ENCODE assay signal across 15 cellular contexts in the genomic region with DNA sequence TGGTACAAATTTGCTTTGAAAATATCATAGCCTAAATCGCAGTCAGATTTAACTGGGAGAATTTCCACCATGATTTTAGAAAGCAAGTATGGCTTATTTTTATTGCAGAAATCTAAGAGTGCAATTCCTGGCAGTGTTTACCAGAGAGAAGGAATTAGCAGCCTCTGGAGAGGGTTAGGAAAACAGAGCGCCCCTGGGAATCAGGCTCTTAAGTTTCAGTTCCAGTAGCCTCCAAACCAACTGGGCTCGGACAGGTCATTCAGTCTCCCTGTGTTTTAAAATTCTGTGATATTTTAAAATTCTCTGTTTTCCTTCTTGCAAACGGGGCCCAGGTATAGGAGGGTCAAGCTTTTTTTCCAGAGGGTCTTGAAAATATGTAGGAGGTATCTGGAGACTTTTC.
DNase-seq lines count a peak whose midpoint lies in the region; ATAC-seq and TF ChIP-seq lines count a peak whose summit lies in the region.
"Had no signal": no experiment of that assay in that cellular context is flagged by ENCODE, and none has a peak within 500 bp of the region (broad histone marks: within the 10 kb centered on the region; RNA-seq: fewer than 3 reads in every experiment).

No MANE protein-coding gene starts in this region.

- H3K27ac ChIP-seq in heart left ventricle (peak overlapping the region in 9 of 12 donors; percentile 20 to 61 (median 31)), WERI-Rb-1 (peak overlapping the region; percentile 40), dorsolateral prefrontal cortex (peak overlapping the region in 53 of 59 donors; percentile 1 to 85 (median 66)), H9 (ENCODE audit: insufficient read length, low read depth, low read length) (no peak overlapping the region)

- DNase-seq in heart left ventricle (no peak), left cardiac atrium (no peak), WERI-Rb-1 (no peak), dorsolateral prefrontal cortex (peak in 1 of 10 donors; percentile 9), H9 (no peak), posterior vena cava (ENCODE audit: low spot score) (no peak)
- DNase-seq: EL; MV-4-11; NCI-H1417 treated with DMSO at 0.1 percent for 48 hours; NCI-H1930; NCI-H510A; NK-92 treated with Interleukin-12 subunit alpha and Interleukin-12 subunit beta, amount 100 ng/mL, for 24 hours; SHP77 treated with DMSO at 0.1 percent for 48 hours had no signal

- H3K79me1 ChIP-seq in H9 (ENCODE audit: insufficient read depth, low read depth, low read length, poor library complexity, severe bottlenecking): no peaks in the 10 kb centered on the region

- H3K36me3 ChIP-seq in heart left ventricle: no peaks in the 10 kb centered on the region
- H3K36me3 ChIP-seq in WERI-Rb-1: no peaks in the 10 kb centered on the region

- no peak overlapping the region for H3K27ac Mint-ChIP-seq in H9

- H3K9me3 ChIP-seq in heart left ventricle: no peaks in the 10 kb centered on the region
- H3K9me3 ChIP-seq in WERI-Rb-1 (ENCODE audit: severe bottlenecking): no peaks in the 10 kb centered on the region
- H3K9me3 ChIP-seq in H9 (ENCODE audit: control insufficient read depth, low read depth, low read length): no peaks in the 10 kb centered on the region

- H3K4me1 ChIP-seq in heart left ventricle (peaks cover 0 to 46% (median 19%) of the 10 kb centered on the region in 12 donors), H9 (ENCODE audit: insufficient read depth, low read length) (no peaks in the 10 kb centered on the region)

- H3K23ac ChIP-seq in H9 (ENCODE audit: insufficient read length, low read depth, low read length): no peak overlapping the region

- no peak overlapping the region for H3K18ac ChIP-seq in H9 (ENCODE audit: insufficient read length, low read depth, low read length)

- H3K4me2 ChIP-seq in H9 (ENCODE audit: insufficient read depth, insufficient read length, low read length): no peak overlapping the region

- no peak overlapping the region for H2AK5ac ChIP-seq in H9 (ENCODE audit: insufficient read length, low read length)

- no peak overlapping the region for H2BK120ac ChIP-seq in H9 (ENCODE audit: low read depth, low read length, poor library complexity, severe bottlenecking)

- no peak overlapping the region for H4K8ac ChIP-seq in H9 (replicated peaks; ENCODE audit: insufficient read length, low read depth, low read length)

- no peaks in the 10 kb centered on the region for H4K20me1 ChIP-seq in H9 (ENCODE audit: control insufficient read depth, insufficient read depth, insufficient read length)

- ATAC-seq in heart left ventricle: peak in 1 of 4 donors; percentile 10
- ATAC-seq in left cardiac atrium: no peak
- no peak for ATAC-seq in esophagus mucosa
- ATAC-seq: SK-N-SH treated with all-trans-retinoic acid at 6 μM for 48 hours had no signal

- no peak overlapping the region for H3T11ph ChIP-seq in H9 (ENCODE audit: low read length)

- intact Hi-C loops in heart left ventricle (cut with DNase I): loop anchor here in 5 of 10 donors (5.0 to 10.0 kb wide), 3 partner anchors 89 to 111 kb away; no protein-coding TSS in a partner anchor
- intact Hi-C loops in left cardiac atrium (cut with DNase I): no loop called here
- intact Hi-C loops in dorsolateral prefrontal cortex (cut with DNase I): no loop called here
- intact Hi-C loops in posterior vena cava (cut with DNase I): loop anchor here in 1 of 2 donors (5.0 kb wide), 1 partner anchor 1134 kb away; no protein-coding TSS in a partner anchor

- H3K23me2 ChIP-seq in H9 (ENCODE audit: insufficient read length, low read depth, low read length, poor library complexity, severe bottlenecking): no peaks in the 10 kb centered on the region

- H3K4me3 ChIP-seq in heart left ventricle (no peak overlapping the region), WERI-Rb-1 (ENCODE audit: low read depth, low read length) (no peak overlapping the region), dorsolateral prefrontal cortex (peak overlapping the region in 26 of 59 donors; percentile 0 to 36 (median 16))

- TF ChIP-seq POLR2A in heart left ventricle (IDR thresholded peaks at IDR 0.05): no peak

- no peak overlapping the region for H2BK15ac ChIP-seq in H9 (ENCODE audit: low read depth, low read length)

- no peak overlapping the region for H2BK12ac ChIP-seq in H9 (ENCODE audit: insufficient read length, low read depth, low read length)

- H3K27me3 Mint-ChIP-seq in H9 (ENCODE audit: low read depth): no peaks in the 10 kb centered on the region

- no peak overlapping the region for H2BK5ac ChIP-seq in H9 (ENCODE audit: insufficient read length, low read length)

- 57 to 74% (median 70%) methylated on average over 4 of the region's 4 CpGs for WGBS in heart left ventricle, 4 donors
- WGBS in H9 (ENCODE audit: extremely low coverage, insufficient read length, low lambda C conversion rate): no CpG with 5 or more reads among the region's 4 CpGs

- H2AFZ ChIP-seq in H9 (ENCODE audit: low read length): no peak overlapping the region

- H2BK20ac ChIP-seq in H9 (ENCODE audit: low read depth, low read length, poor library complexity, severe bottlenecking): no peak overlapping the region

- no peak overlapping the region for H3K4me3 Mint-ChIP-seq in H9

- H4K91ac ChIP-seq in H9 (ENCODE audit: insufficient read length, low read depth, low read length): no peak overlapping the region

- H4K5ac ChIP-seq in H9 (ENCODE audit: insufficient read length, low read depth, low read length): no peak overlapping the region

- H3K4me1 Mint-ChIP-seq in H9: peaks cover 10 to 13% of the 10 kb centered on the region in 2 experiments

- no peaks in the 10 kb centered on the region for H3K27me3 ChIP-seq in heart left ventricle
- no peaks in the 10 kb centered on the region for H3K27me3 ChIP-seq in WERI-Rb-1 (ENCODE audit: insufficient read depth, low read depth, severe bottlenecking)
- H3K27me3 ChIP-seq in dorsolateral prefrontal cortex: no peaks in the 10 kb centered on the region
- H3K27me3 ChIP-seq in H9 (ENCODE audit: insufficient read depth, low read length): no peaks in the 10 kb centered on the region

- no peak overlapping the region for H3K14ac ChIP-seq in H9 (ENCODE audit: insufficient read depth, low read length)

- no peak overlapping the region for H3K56ac ChIP-seq in H9 (ENCODE audit: insufficient read length, low read depth, low read length)

- H3K9ac ChIP-seq in H9 (ENCODE audit: extremely low read depth, insufficient read length, low read length): no peak overlapping the region

- no peaks in the 10 kb centered on the region for H3K36me3 Mint-ChIP-seq in H9 (ENCODE audit: insufficient read depth in 1 of 3, low read depth in 3 of 3)

- TF ChIP-seq CTCF in heart left ventricle (IDR thresholded peaks at IDR 0.05) (no peak), WERI-Rb-1 (IDR thresholded peaks at IDR 0.05; ENCODE audit: low read depth, low read length) (no peak), dorsolateral prefrontal cortex (IDR thresholded peaks at IDR 0.05 in 54 of 56, conservative IDR thresholded peaks at IDR 0.05 in 2 of 56; ENCODE audit: low read depth in 1 of 56, partially characterized antibody in 56 of 56) (no peak), H9 (conservative IDR thresholded peaks at IDR 0.05) (no peak)

- H3K4ac ChIP-seq in H9 (ENCODE audit: low read depth, low read length): no peak overlapping the region

- H3K79me2 ChIP-seq in H9 (ENCODE audit: insufficient read depth, low read length): no peaks in the 10 kb centered on the region

- H3K9me3 Mint-ChIP-seq in H9: no peaks in the 10 kb centered on the region
